30 cellular contexts compared by ENCODE assay signal in genomic region chr2:239366740-239367139, GRCh38. TPM values are rescaled to one million over a fixed set of nuclear protein-coding genes. Genes with fewer than 3 reads are reported as not detected.
DNase-seq lines count a peak whose midpoint lies in the region; ATAC-seq and TF ChIP-seq lines count a peak whose summit lies in the region.
"Had no signal": no experiment of that assay in that cellular context is flagged by ENCODE, and none has a peak within 500 bp of the region (broad histone marks: within the 10 kb centered on the region; RNA-seq: fewer than 3 reads in every experiment).

No MANE protein-coding gene starts in this region.

- no peaks in the 10 kb centered on the region for H3K27me3 ChIP-seq in CD4-positive, CD25-positive, alpha-beta regulatory T cell (ENCODE audit: control insufficient read depth, insufficient read depth, low read length)
- no peaks in the 10 kb centered on the region for H3K27me3 ChIP-seq in H9 (ENCODE audit: insufficient read depth, low read length)
- H3K27me3 ChIP-seq: esophagus squamous epithelium, foreskin keratinocyte, heart left ventricle, neutrophil had no signal

- H3K9ac ChIP-seq in H9 (ENCODE audit: extremely low read depth, insufficient read length, low read length) = no peak overlapping the region
- H3K9ac ChIP-seq: GM23248 had no signal

- peaks cover 33% of the 10 kb centered on the region for H3K4me1 ChIP-seq in CD4-positive, CD25-positive, alpha-beta regulatory T cell (ENCODE audit: control insufficient read depth, insufficient read depth, low read length, poor library complexity, severe bottlenecking)
- H3K4me1 ChIP-seq in H9 (ENCODE audit: insufficient read depth, low read length) = no peaks in the 10 kb centered on the region
- H3K4me1 ChIP-seq: foreskin keratinocyte had no signal

- H3K4ac ChIP-seq in H9 (ENCODE audit: low read depth, low read length) = no peak overlapping the region

- no peak overlapping the region for H3K27ac ChIP-seq in CD4-positive, CD25-positive, alpha-beta regulatory T cell (ENCODE audit: insufficient read depth, low read length, poor library complexity, severe bottlenecking)
- no peak overlapping the region for H3K27ac ChIP-seq in H9 (ENCODE audit: insufficient read length, low read depth, low read length)
- H3K27ac ChIP-seq: esophagus squamous epithelium, foreskin keratinocyte, GM23248, neutrophil, psoas muscle, WERI-Rb-1 had no signal

- no peak overlapping the region for H3K14ac ChIP-seq in H9 (ENCODE audit: insufficient read depth, low read length)

- no peaks in the 10 kb centered on the region for H3K23me2 ChIP-seq in H9 (ENCODE audit: insufficient read length, low read depth, low read length, poor library complexity, severe bottlenecking)

- no peak overlapping the region for H3T11ph ChIP-seq in H9 (ENCODE audit: low read length)

- H3K79me1 ChIP-seq in H9 (ENCODE audit: insufficient read depth, low read depth, low read length, poor library complexity, severe bottlenecking) = no peaks in the 10 kb centered on the region

- H2BK5ac ChIP-seq in H9 (ENCODE audit: insufficient read length, low read length) = no peak overlapping the region

- H3K23ac ChIP-seq in H9 (ENCODE audit: insufficient read length, low read depth, low read length) = no peak overlapping the region

- H2BK20ac ChIP-seq in H9 (ENCODE audit: low read depth, low read length, poor library complexity, severe bottlenecking) = no peak overlapping the region

- H3K56ac ChIP-seq in H9 (ENCODE audit: insufficient read length, low read depth, low read length) = no peak overlapping the region

- peak overlapping the region in 2 of 3 donors; percentile 36 to 90 for H3K27ac Mint-ChIP-seq in CD4-positive, CD25-positive, alpha-beta regulatory T cell
- H3K27ac Mint-ChIP-seq in H9 (peak overlapping the region; percentile 32 to 88 (median 79); a peak in 4 of 7 replicates), mesothelial cell of epicardium (peak overlapping the region; percentile 4), progenitor cell of endocrine pancreas (peak overlapping the region; percentile 65)
- H3K27ac Mint-ChIP-seq: activated CD4-positive, alpha-beta T cell treated with anti-CD3 and anti-CD28 coated beads, Interleukin-2, amount 10 ng/mL, durations not matched to agents 24 days and 14 days; activated T-cell treated with anti-CD3 and anti-CD28 coated beads, Interleukin-2, amount 50 U/mL, for 72 hours; HFFc6; type B pancreatic cell had no signal

- no CpG with 5 or more reads among the region's 12 CpGs for WGBS in H9 (ENCODE audit: extremely low coverage, insufficient read length, low lambda C conversion rate)

- no peak for ATAC-seq in CD4-positive, CD25-positive, alpha-beta regulatory T cell (ENCODE audit: low read depth in 2 of 2)
- ATAC-seq in HG02885 (IDR thresholded peaks at IDR 0.05; ENCODE audit: poor library complexity, unreplicated experiment) = no peak
- no peak for ATAC-seq in GM18511 (IDR thresholded peaks at IDR 0.05; ENCODE audit: unreplicated experiment)
- ATAC-seq: activated naive CD8-positive, alpha-beta T cell treated with anti-CD3 and anti-CD28 coated beads, Interleukin-2, amount 50 U/mL, for 24 hours; activated T-cell treated with anti-CD3 and anti-CD28 coated beads, Interleukin-2, amount 50 U/mL, for 72 hours; foreskin keratinocyte; heart left ventricle; psoas muscle had no signal

- no peak overlapping the region for H4K5ac ChIP-seq in H9 (ENCODE audit: insufficient read length, low read depth, low read length)

- DNase-seq in CD4-positive, CD25-positive, alpha-beta regulatory T cell = no peak
- DNase-seq in H9 (no peak), mesothelial cell of epicardium (ENCODE audit: low spot score in 2 of 2, unreplicated experiment in 2 of 2) (no peak), progenitor cell of endocrine pancreas (ENCODE audit: low spot score, unreplicated experiment) (no peak), NCI-H1694 (lab: John Stamatoyannopoulos, UW) (no peak)
- DNase-seq: activated CD4-positive, alpha-beta T cell treated with anti-CD3 and anti-CD28 coated beads, Interleukin-2, amount 10 ng/mL, durations not matched to agents 24 days and 14 days; activated naive CD4-positive, alpha-beta T cell; activated naive CD8-positive, alpha-beta T cell treated with anti-CD3 and anti-CD28 coated beads, Interleukin-2, amount 50 U/mL, for 24 hours; activated T-cell treated with anti-CD3 and anti-CD28 coated beads, Interleukin-2, amount 50 U/mL, for 72 hours; DMS79; esophagus squamous epithelium; foreskin keratinocyte; GF-D8; GM23248; heart left ventricle; HFFc6; NCI-H1694 treated with DMSO at 0.1 percent for 48 hours; NCI-H2171; NCI-H510A; psoas muscle; stimulated activated CD4-positive, alpha-beta T cell treated with anti-CD3 and anti-CD28 coated beads, Interleukin-15, amount 100 ng/mL, for 24 hours; stimulated activated CD4-positive, alpha-beta T cell treated with anti-CD3 and anti-CD28 coated beads, Interleukin-4, amount 100 ng/mL, for 4 hours; SW 1271; T1000; WERI-Rb-1 had no signal

- H3K9me3 Mint-ChIP-seq in CD4-positive, CD25-positive, alpha-beta regulatory T cell = no peaks in the 10 kb centered on the region
- H3K9me3 Mint-ChIP-seq in H9 = no peaks in the 10 kb centered on the region
- H3K9me3 Mint-ChIP-seq in mesothelial cell of epicardium = no peaks in the 10 kb centered on the region
- H3K9me3 Mint-ChIP-seq in progenitor cell of endocrine pancreas (ENCODE audit: low read depth) = no peaks in the 10 kb centered on the region
- H3K9me3 Mint-ChIP-seq: activated CD4-positive, alpha-beta T cell treated with anti-CD3 and anti-CD28 coated beads, Interleukin-2, amount 10 ng/mL, durations not matched to agents 24 days and 14 days; activated naive CD8-positive, alpha-beta T cell treated with anti-CD3 and anti-CD28 coated beads, Interleukin-2, amount 50 U/mL, for 24 hours; activated T-cell treated with anti-CD3 and anti-CD28 coated beads, Interleukin-2, amount 50 U/mL, for 72 hours; central memory CD8-positive, alpha-beta T cell; HFFc6; type B pancreatic cell had no signal

- no peak overlapping the region for H3K4me3 Mint-ChIP-seq in CD4-positive, CD25-positive, alpha-beta regulatory T cell
- H3K4me3 Mint-ChIP-seq in H9 (no peak overlapping the region), mesothelial cell of epicardium (no peak overlapping the region), progenitor cell of endocrine pancreas (ENCODE audit: low read depth) (no peak overlapping the region)
- H3K4me3 Mint-ChIP-seq: activated CD4-positive, alpha-beta T cell treated with anti-CD3 and anti-CD28 coated beads, Interleukin-2, amount 10 ng/mL, durations not matched to agents 24 days and 14 days; activated naive CD8-positive, alpha-beta T cell treated with anti-CD3 and anti-CD28 coated beads, Interleukin-2, amount 50 U/mL, for 24 hours; activated T-cell treated with anti-CD3 and anti-CD28 coated beads, Interleukin-2, amount 50 U/mL, for 72 hours; central memory CD8-positive, alpha-beta T cell; HFFc6; type B pancreatic cell had no signal

- peaks cover 4% of the 10 kb centered on the region; the same call in 1 of the 2 replicates for H3K79me2 ChIP-seq in H9 (ENCODE audit: insufficient read depth, low read length)

- H2AK5ac ChIP-seq in H9 (ENCODE audit: insufficient read length, low read length) = no peak overlapping the region

- H3K18ac ChIP-seq in H9 (ENCODE audit: insufficient read length, low read depth, low read length) = no peak overlapping the region

- H4K8ac ChIP-seq in H9 (replicated peaks; ENCODE audit: insufficient read length, low read depth, low read length) = no peak overlapping the region

- H2BK15ac ChIP-seq in H9 (ENCODE audit: low read depth, low read length) = no peak overlapping the region

- peaks cover 2% of the 10 kb centered on the region for H4K20me1 ChIP-seq in H9 (ENCODE audit: control insufficient read depth, insufficient read depth, insufficient read length)

- no peak overlapping the region for H2BK12ac ChIP-seq in H9 (ENCODE audit: insufficient read length, low read depth, low read length)

- H4K91ac ChIP-seq in H9 (ENCODE audit: insufficient read length, low read depth, low read length) = no peak overlapping the region

- H3K36me3 ChIP-seq in CD4-positive, CD25-positive, alpha-beta regulatory T cell (ENCODE audit: control insufficient read depth, insufficient read depth, low read length) = no peaks in the 10 kb centered on the region
- H3K36me3 ChIP-seq: WERI-Rb-1 had no signal

- no peak overlapping the region for H3K4me3 ChIP-seq in CD4-positive, CD25-positive, alpha-beta regulatory T cell (ENCODE audit: low read depth, low read length)
- H3K4me3 ChIP-seq: esophagus squamous epithelium, GM23248, heart left ventricle, psoas muscle had no signal

- no peak overlapping the region for H3K4me2 ChIP-seq in H9 (ENCODE audit: insufficient read depth, insufficient read length, low read length)

- H2AFZ ChIP-seq in H9 (ENCODE audit: low read length) = no peak overlapping the region
- H2AFZ ChIP-seq: GM23248 had no signal

- H2BK120ac ChIP-seq in H9 (ENCODE audit: low read depth, low read length, poor library complexity, severe bottlenecking) = no peak overlapping the region

- peaks cover 10% of the 10 kb centered on the region for H3K36me3 Mint-ChIP-seq in CD4-positive, CD25-positive, alpha-beta regulatory T cell
- H3K36me3 Mint-ChIP-seq in H9 (ENCODE audit: insufficient read depth in 1 of 3, low read depth in 3 of 3) = peaks cover 0 to 10% (median 5%) of the 10 kb centered on the region in 3 experiments; a peak in 3 of 7 replicates
- H3K36me3 Mint-ChIP-seq in mesothelial cell of epicardium = peaks cover 1% of the 10 kb centered on the region
- peaks cover 2% of the 10 kb centered on the region for H3K36me3 Mint-ChIP-seq in progenitor cell of endocrine pancreas (ENCODE audit: insufficient read depth)

- no peak for TF ChIP-seq CTCF in H9 (conservative IDR thresholded peaks at IDR 0.05)
- no peak for TF ChIP-seq CTCF in mesothelial cell of epicardium (IDR thresholded peaks at IDR 0.05; ENCODE audit: unreplicated experiment)
- TF ChIP-seq CTCF in progenitor cell of endocrine pancreas (IDR thresholded peaks at IDR 0.05; ENCODE audit: unreplicated experiment) = no peak

- H3K4me1 Mint-ChIP-seq in CD4-positive, CD25-positive, alpha-beta regulatory T cell = peaks cover 14 to 30% (median 26%) of the 10 kb centered on the region in 4 donors
- H3K4me1 Mint-ChIP-seq in H9 = peaks cover 0 to 3% of the 10 kb centered on the region in 2 experiments; a peak in 2 of 4 replicates
- peaks cover 23% of the 10 kb centered on the region for H3K4me1 Mint-ChIP-seq in mesothelial cell of epicardium
- no peaks in the 10 kb centered on the region for H3K4me1 Mint-ChIP-seq in progenitor cell of endocrine pancreas (ENCODE audit: low read depth)

- H3K9me3 ChIP-seq in CD4-positive, CD25-positive, alpha-beta regulatory T cell (ENCODE audit: control insufficient read depth in 2 of 2, low read length in 2 of 2) = no peaks in the 10 kb centered on the region
- H3K9me3 ChIP-seq in H9 (ENCODE audit: control insufficient read depth, low read depth, low read length) = no peaks in the 10 kb centered on the region
- H3K9me3 ChIP-seq: esophagus squamous epithelium, heart left ventricle, neutrophil, psoas muscle had no signal

- H3K27me3 Mint-ChIP-seq in CD4-positive, CD25-positive, alpha-beta regulatory T cell = no peaks in the 10 kb centered on the region
- H3K27me3 Mint-ChIP-seq in H9 (ENCODE audit: low read depth) = no peaks in the 10 kb centered on the region
- no peaks in the 10 kb centered on the region for H3K27me3 Mint-ChIP-seq in mesothelial cell of epicardium (ENCODE audit: low read depth)
- H3K27me3 Mint-ChIP-seq in progenitor cell of endocrine pancreas = no peaks in the 10 kb centered on the region
- H3K27me3 Mint-ChIP-seq: activated CD4-positive, alpha-beta T cell treated with anti-CD3 and anti-CD28 coated beads, Interleukin-2, amount 10 ng/mL, durations not matched to agents 24 days and 14 days; activated naive CD8-positive, alpha-beta T cell treated with anti-CD3 and anti-CD28 coated beads, Interleukin-2, amount 50 U/mL, for 24 hours; central memory CD8-positive, alpha-beta T cell; type B pancreatic cell had no signal

RNA-seq across cellular contexts. Expression of gene HDAC4, which starts 34.1 kb away (rescaled TPM):
- 118 TPM for total RNA-seq in CD4-positive, CD25-positive, alpha-beta regulatory T cell
- polyA plus RNA-seq in CD4-positive, CD25-positive, alpha-beta regulatory T cell = 1 to 10 TPM; 6.5 to 9.0 (median 7.9) TPM
- total RNA-seq in H9 (2021) = 27.5 and 32.0 TPM in 2 replicates
- total RNA-seq in mesothelial cell of epicardium = 45.8 to 59.2 TPM (median 48.9 TPM) in 3 replicates
- 38.4 and 46.2 TPM in 2 replicates for total RNA-seq in progenitor cell of endocrine pancreas

Comparison
In these comparisons a context has a peak if more than half of its experiments do, and no peak if none do; other contexts are left out.
1. H3K27ac Mint-ChIP-seq: peak in every context shown above with its lines; median percentile 79 in H9; 65 in progenitor cell of endocrine pancreas; 63 in CD4-positive, CD25-positive, alpha-beta regulatory T cell; 4 in mesothelial cell of epicardium.